In genomic region chr6:144155529-144155928, GRCh38 we compare ENCODE assay signal across 1 cellular context.
TF ChIP-seq lines count a peak whose summit lies in the region.

No MANE protein-coding gene starts in this region.

TF ChIP-seq in SK-N-SH, 30 proteins besides CTCF, POLR2A, EP300 and RAD21 (continued from another document):
- TF ChIP-seq ZBTB33 (IDR thresholded peaks at IDR 0.05; ENCODE audit: borderline replicate concordance, low read depth), result no peak
- no peak for TF ChIP-seq GABPA (IDR thresholded peaks at IDR 0.05; ENCODE audit: low read depth)
- no peak for TF ChIP-seq FOXM1 (IDR thresholded peaks at IDR 0.05; ENCODE audit: low read depth)
- TF ChIP-seq RFX5 (IDR thresholded peaks at IDR 0.05; ENCODE audit: low read length), result no peak
- no peak for TF ChIP-seq NFIC (IDR thresholded peaks at IDR 0.05; ENCODE audit: borderline replicate concordance)
- no peak for TF ChIP-seq EZH2phosphoT487 (IDR thresholded peaks at IDR 0.05; ENCODE audit: borderline replicate concordance, low read depth)
